14 cellular contexts compared by ENCODE assay signal in genomic region chr1:184971522-184972265, GRCh38. TPM values are rescaled to one million over a fixed set of nuclear protein-coding genes. Genes with fewer than 3 reads are reported as not detected.
DNase-seq lines count a peak whose midpoint lies in the region; ATAC-seq and TF ChIP-seq lines count a peak whose summit lies in the region.
"Had no signal": no experiment of that assay in that cellular context is flagged by ENCODE, and none has a peak within 500 bp of the region (broad histone marks: within the 10 kb centered on the region; RNA-seq: fewer than 3 reads in every experiment).

No MANE protein-coding gene starts in this region.

- H3K4me1 ChIP-seq in adipocyte (ENCODE audit: control insufficient read depth, insufficient read depth, low read length) (peaks cover 37% of the 10 kb centered on the region), lower lobe of right lung (peaks cover 29% of the 10 kb centered on the region), vagina (peaks cover 34% of the 10 kb centered on the region)

- peak overlapping the region; percentile 83 for H3K4me3 ChIP-seq in adipocyte (ENCODE audit: low read length)
- peak overlapping the region; percentile 82 for H3K4me3 ChIP-seq in lower lobe of right lung
- peak overlapping the region in 1 of 2 donors; percentile 78 for H3K4me3 ChIP-seq in vagina
- H3K4me3 ChIP-seq: BLaER1 had no signal

- peak; percentile 45 for ATAC-seq in Right ventricle myocardium inferior
- ATAC-seq in left cardiac atrium, result no peak
- ATAC-seq in lower lobe of right lung, result no peak
- no peak for ATAC-seq in HG03571 (IDR thresholded peaks at IDR 0.05; ENCODE audit: unreplicated experiment)
- ATAC-seq in HG03025 (IDR thresholded peaks at IDR 0.05; ENCODE audit: low FRiP score, unreplicated experiment), result no peak
- ATAC-seq: WTC11 had no signal

- intact Hi-C loops in Right ventricle myocardium inferior (cut with DNase I) (loop anchor here (2.0 to 5.0 kb wide), 3 partner anchors 13 to 144 kb away; no protein-coding TSS in a partner anchor), left cardiac atrium (cut with DNase I) (loop anchor here in 1 of 2 donors (5.0 kb wide), 1 partner anchor 89 kb away; no protein-coding TSS in a partner anchor), lower lobe of right lung (cut with DNase I) (no loop called here), vagina (cut with DNase I) (no loop called here)

- H3K27ac ChIP-seq in lower lobe of right lung (no peak overlapping the region), vagina (peak overlapping the region; percentile 92)
- H3K27ac ChIP-seq: BLaER1 had no signal

- no peak for TF ChIP-seq CTCF in lower lobe of right lung (IDR thresholded peaks at IDR 0.05)
- no peak for TF ChIP-seq CTCF in vagina (IDR thresholded peaks at IDR 0.05)

- H3K36me3 ChIP-seq in adipocyte (ENCODE audit: control insufficient read depth, insufficient read depth, low read length, severe bottlenecking) (no peaks in the 10 kb centered on the region), lower lobe of right lung (no peaks in the 10 kb centered on the region), vagina (no peaks in the 10 kb centered on the region)
- H3K36me3 ChIP-seq: BLaER1 had no signal

- peak overlapping the region; percentile 53 for H3K9ac ChIP-seq in adipocyte (ENCODE audit: low read length)
- H3K9ac ChIP-seq: BLaER1 had no signal

- H3K9me3 ChIP-seq in adipocyte (ENCODE audit: control insufficient read depth, low read length) (no peaks in the 10 kb centered on the region), lower lobe of right lung (no peaks in the 10 kb centered on the region), vagina (no peaks in the 10 kb centered on the region)
- H3K9me3 ChIP-seq: BLaER1 had no signal

- H3K27me3 ChIP-seq in adipocyte (replicated peaks; ENCODE audit: control insufficient read depth, insufficient read depth, low read length), result no peaks in the 10 kb centered on the region
- H3K27me3 ChIP-seq in lower lobe of right lung (ENCODE audit: low read depth), result no peaks in the 10 kb centered on the region
- H3K27me3 ChIP-seq in vagina, result no peaks in the 10 kb centered on the region

- TF ChIP-seq POLR2A in vagina (IDR thresholded peaks at IDR 0.05), result no peak

- no peak for DNase-seq in Right ventricle myocardium inferior (ENCODE audit: missing footprints)
- no peak for DNase-seq in left cardiac atrium
- no peak for DNase-seq in adipocyte (ENCODE audit: low read depth)
- no peak for DNase-seq in lower lobe of right lung
- DNase-seq in vagina (ENCODE audit: extremely low spot score in 2 of 2), result no peak
- DNase-seq in NCI-H345 treated with DMSO at 0.1 percent for 48 hours (lab: John Stamatoyannopoulos, UW; ENCODE audit: unreplicated experiment), result no peak
- DNase-seq: activated naive CD4-positive, alpha-beta T cell treated with anti-CD3 and anti-CD28 coated beads, Interleukin-2, amount 50 U/mL, for 16 hours; H9; KG1; NCI-H2171 treated with DMSO at 0.1 percent for 48 hours had no signal

RNA-seq across cellular contexts. Expression of gene NIBAN1, which starts 2.6 kb away (rescaled TPM):
- total RNA-seq in Right ventricle myocardium inferior, result 354 TPM
- total RNA-seq in left cardiac atrium, result 100 to 1,000 TPM; 281 to 313 TPM
- total RNA-seq in lower lobe of right lung, result 44.8 TPM
- total RNA-seq in vagina, result 22.8 TPM
